1 cellular context compared by ENCODE assay signal in the genomic region with DNA sequence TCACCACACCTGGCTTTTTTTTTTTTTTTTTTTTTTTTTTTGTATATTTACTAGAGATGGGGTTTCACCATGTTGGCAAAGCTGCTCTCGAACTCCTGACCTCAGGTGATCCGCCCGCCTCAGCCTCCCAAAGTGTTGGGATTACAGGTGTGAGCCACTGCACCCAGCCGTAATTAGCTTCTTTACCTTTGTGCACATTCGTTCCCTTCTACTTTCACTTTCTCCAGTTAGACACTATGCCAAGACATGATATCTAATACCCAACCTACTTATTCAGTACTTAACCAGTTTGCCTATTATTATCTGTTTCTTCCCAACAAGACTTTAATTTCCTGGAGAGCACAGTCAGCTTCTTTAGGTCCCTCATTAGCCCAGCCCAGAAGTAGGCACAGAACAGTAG.
TF ChIP-seq lines count a peak whose summit lies in the region.

No MANE protein-coding gene starts in this region.

TF ChIP-seq in endothelial cell of umbilical vein, 7 proteins besides CTCF, POLR2A, EP300 and RAD21:
- TF ChIP-seq EZH2 (IDR thresholded peaks at IDR 0.05; ENCODE audit: borderline replicate concordance, low read depth, low read length, severe bottlenecking) (no peak), POLR2AphosphoS5 (IDR thresholded peaks at IDR 0.05; ENCODE audit: insufficient read depth, low read depth, low read length) (no peak), GATA2 (IDR thresholded peaks at IDR 0.05; ENCODE audit: insufficient read depth, insufficient read length, low read depth, low read length) (no peak)
TF ChIP-seq in endothelial cell of umbilical vein: peak in this region for 0.
